Comparison of ENCODE assay signal across 20 cellular contexts in the genomic region with DNA sequence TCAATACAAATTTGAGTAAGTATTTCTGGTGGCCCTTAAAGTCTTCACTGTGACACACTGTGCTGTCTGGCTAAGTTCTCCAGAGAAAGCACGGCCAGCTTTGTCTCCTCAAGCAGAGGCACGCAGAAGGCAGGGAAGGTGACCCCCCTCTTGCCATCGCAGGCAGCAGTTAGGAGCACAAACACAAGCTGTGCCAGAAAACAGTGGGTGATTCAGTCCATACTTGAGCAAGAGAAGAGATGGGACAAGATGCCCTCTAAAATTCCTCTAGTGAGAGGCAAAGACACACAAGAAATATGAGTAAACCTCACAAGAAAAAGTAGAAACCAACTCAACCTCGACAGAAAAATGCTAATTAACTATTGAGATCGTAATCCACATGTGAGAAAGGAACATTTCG. TPM values are rescaled to one million over a fixed set of nuclear protein-coding genes. Genes with fewer than 3 reads are reported as not detected.
DNase-seq lines count a peak whose midpoint lies in the region; ATAC-seq and TF ChIP-seq lines count a peak whose summit lies in the region.
"Had no signal": no experiment of that assay in that cellular context is flagged by ENCODE, and none has a peak within 500 bp of the region (broad histone marks: within the 10 kb centered on the region; RNA-seq: fewer than 3 reads in every experiment).

No MANE protein-coding gene starts in this region.

- H3K4me3 ChIP-seq in right atrium auricular region, result no peak overlapping the region
- H3K4me3 ChIP-seq in epithelial cell of esophagus (ENCODE audit: low read length), result no peak overlapping the region
- no peak overlapping the region for H3K4me3 ChIP-seq in gastrocnemius medialis

- H3K27me3 ChIP-seq in right atrium auricular region (no peaks in the 10 kb centered on the region), gastrocnemius medialis (no peaks in the 10 kb centered on the region)
- H3K27me3 ChIP-seq: BE2C had no signal

- no peak overlapping the region for H3K27ac ChIP-seq in right atrium auricular region
- peak overlapping the region in 2 of 4 donors; percentile 31 to 39 for H3K27ac ChIP-seq in gastrocnemius medialis

- H3K36me3 ChIP-seq in right atrium auricular region, result peaks cover 24% of the 10 kb centered on the region
- H3K36me3 ChIP-seq in gastrocnemius medialis, result peaks cover 0 to 19% of the 10 kb centered on the region in 2 donors
- H3K36me3 ChIP-seq: BE2C had no signal

- H3K4me1 ChIP-seq in right atrium auricular region, result no peaks in the 10 kb centered on the region
- H3K4me1 ChIP-seq in gastrocnemius medialis, result peaks cover 5 to 8% of the 10 kb centered on the region in 2 donors
- H3K4me1 ChIP-seq: BE2C, Caco-2 had no signal

- ATAC-seq in Right ventricle myocardium inferior (peak; percentile 70), left ventricle myocardium superior (peak; percentile 77), gastrocnemius medialis (peak; percentile 56 to 72), HG03108 (IDR thresholded peaks at IDR 0.05; ENCODE audit: unreplicated experiment) (no peak)

- H3K9me3 ChIP-seq in right atrium auricular region (no peaks in the 10 kb centered on the region), gastrocnemius medialis (no peaks in the 10 kb centered on the region)
- H3K9me3 ChIP-seq: BE2C had no signal

- in situ Hi-C loops in gastrocnemius medialis (cut with MboI; ENCODE audit: low sequenced_read_pairs in 4 of 4), result no loop called here

- TF ChIP-seq CTCF in right atrium auricular region (IDR thresholded peaks at IDR 0.05), result no peak
- TF ChIP-seq CTCF in epithelial cell of esophagus (IDR thresholded peaks at IDR 0.05; ENCODE audit: insufficient read depth, low read depth, low read length, missing control alignments), result no peak
- TF ChIP-seq CTCF in gastrocnemius medialis (IDR thresholded peaks at IDR 0.05 in 4 of 5, conservative IDR thresholded peaks at IDR 0.05 in 1 of 5), result no peak

- TF ChIP-seq POLR2A in gastrocnemius medialis (IDR thresholded peaks at IDR 0.05), result no peak

- DNase-seq in Right ventricle myocardium inferior (ENCODE audit: missing footprints), result no peak
- DNase-seq in right atrium auricular region (ENCODE audit: low spot score), result no peak
- DNase-seq in epithelial cell of esophagus (ENCODE audit: low read depth), result peak; percentile 18
- DNase-seq in left ventricle myocardium superior, result no peak
- peak in 1 of 2 donors; percentile 41 for DNase-seq in gastrocnemius medialis
- DNase-seq in 8988T, result no peak
- DNase-seq in germinal center (ENCODE audit: low spot score), result no peak
- DNase-seq: BE2C; Caco-2; CD4-positive, alpha-beta T cell; HCEC 1CT; MM.1S; NCI-H1092; NCI-H2081; NCI-H2171 treated with DMSO at 0.1 percent for 48 hours; NCI-H446 treated with DMSO at 0.1 percent for 48 hours; NCI-H69; NK-92 treated with Interleukin-12 subunit alpha and Interleukin-12 subunit beta, amount 100 ng/mL, for 24 hours; SHP77 treated with DMSO at 0.1 percent for 48 hours had no signal

- intact Hi-C loops in Right ventricle myocardium inferior (cut with DNase I) (no loop called here), left ventricle myocardium superior (cut with micrococcal nuclease) (no loop called here), gastrocnemius medialis (cut with DNase I; ENCODE audit: low total_unique reads) (no loop called here)

RNA-seq across cellular contexts. Expression of a gene that starts 9.8 kb away (rescaled TPM):
- total RNA-seq in Right ventricle myocardium inferior (42.2 TPM), right atrium auricular region (10 to 100 TPM; 17.2 to 27.5 TPM), left ventricle myocardium superior (41.6 TPM), gastrocnemius medialis (10 to 100 TPM in 3 of 4 donors, 1 to 10 TPM in 1; 10.0 to 20.2 (median 13.1) TPM)

RNA-seq across cellular contexts. Expression of a gene that starts 10.2 kb away (rescaled TPM):
- total RNA-seq in Right ventricle myocardium inferior, result 21.0 TPM
- total RNA-seq in right atrium auricular region, result 10 to 100 TPM; 14.0 to 17.3 TPM
- 18.2 TPM for total RNA-seq in left ventricle myocardium superior
- 10 to 100 TPM; 27.8 to 49.1 (median 32.8) TPM for total RNA-seq in gastrocnemius medialis

RNA-seq across cellular contexts. Expression of a gene that starts 51.7 kb away (rescaled TPM):
- total RNA-seq in Right ventricle myocardium inferior, result 56.0 TPM
- 10 to 100 TPM; 30.4 to 45.5 TPM for total RNA-seq in right atrium auricular region
- total RNA-seq in left ventricle myocardium superior, result 47.8 TPM
- total RNA-seq in gastrocnemius medialis, result 10 to 100 TPM; 24.2 to 43.5 (median 41.2) TPM
